18 cellular contexts compared by ENCODE assay signal in genomic region chr14:82003418-82003817, GRCh38.
DNase-seq lines count a peak whose midpoint lies in the region; ATAC-seq and TF ChIP-seq lines count a peak whose summit lies in the region.
"Had no signal": no experiment of that assay in that cellular context is flagged by ENCODE, and none has a peak within 500 bp of the region (broad histone marks: within the 10 kb centered on the region; RNA-seq: fewer than 3 reads in every experiment).

No MANE protein-coding gene starts in this region.

- no peaks in the 10 kb centered on the region for H3K9me3 ChIP-seq in right cardiac atrium (ENCODE audit: control insufficient read depth, low read length)
- H3K9me3 ChIP-seq: BE2C, Caco-2, HAP-1 had no signal

- H3K36me3 Mint-ChIP-seq in activated T-helper 17 cell treated with anti-CD3 and anti-CD28 coated beads, Interleukin-2, amount 50 U/mL, for 72 hours (ENCODE audit: low read depth), result no peaks in the 10 kb centered on the region
- H3K36me3 Mint-ChIP-seq: CD8-positive, alpha-beta memory T cell had no signal

- no peaks in the 10 kb centered on the region for H3K4me1 ChIP-seq in right cardiac atrium (ENCODE audit: control insufficient read depth, insufficient read depth, low read length)
- H3K4me1 ChIP-seq: BE2C, Caco-2, HAP-1 had no signal

- H3K9me3 Mint-ChIP-seq in activated T-helper 17 cell treated with anti-CD3 and anti-CD28 coated beads, Interleukin-2, amount 50 U/mL, for 72 hours, result peaks cover 11% of the 10 kb centered on the region

- H3K4me3 ChIP-seq in right cardiac atrium (ENCODE audit: low read length) (no peak overlapping the region), retinal pigment epithelial cell (ENCODE audit: low read length) (no peak overlapping the region)
- H3K4me3 ChIP-seq: GM12878, HAP-1 had no signal

- H3K27ac ChIP-seq in right cardiac atrium (ENCODE audit: low read length), result no peak overlapping the region

- 19% methylated on average over 1 of the region's 1 CpG for WGBS in right cardiac atrium

- intact Hi-C loops in right cardiac atrium (cut with DNase I) (no loop called here), left ventricle myocardium superior (cut with micrococcal nuclease) (no loop called here)

- H3K4me1 Mint-ChIP-seq in activated T-helper 17 cell treated with anti-CD3 and anti-CD28 coated beads, Interleukin-2, amount 50 U/mL, for 72 hours, result no peaks in the 10 kb centered on the region
- H3K4me1 Mint-ChIP-seq: CD4-positive, CD25-positive, alpha-beta regulatory T cell; CD8-positive, alpha-beta memory T cell had no signal

- H3K27me3 Mint-ChIP-seq in activated T-helper 17 cell treated with anti-CD3 and anti-CD28 coated beads, Interleukin-2, amount 50 U/mL, for 72 hours, result no peaks in the 10 kb centered on the region
- H3K27me3 Mint-ChIP-seq: CD4-positive, CD25-positive, alpha-beta regulatory T cell; CD8-positive, alpha-beta memory T cell had no signal

- ATAC-seq in right cardiac atrium (peak; percentile 51 to 95), left ventricle myocardium superior (no peak)
- ATAC-seq in activated T-helper 17 cell treated with anti-CD3 and anti-CD28 coated beads, Interleukin-2, amount 50 U/mL, for 72 hours (replicated peaks), result no peak
- ATAC-seq: GM12878 had no signal

- H3K4me3 Mint-ChIP-seq in activated T-helper 17 cell treated with anti-CD3 and anti-CD28 coated beads, Interleukin-2, amount 50 U/mL, for 72 hours, result no peak overlapping the region
- H3K4me3 Mint-ChIP-seq: CD4-positive, CD25-positive, alpha-beta regulatory T cell; CD8-positive, alpha-beta memory T cell had no signal

- DNase-seq in right cardiac atrium (no peak), left ventricle myocardium superior (no peak), NCI-H69 (lab: John Stamatoyannopoulos, UW) (peak; percentile 17), retinal pigment epithelial cell (ENCODE audit: low read depth) (peak; percentile 3), GOT3 (lab: John Stamatoyannopoulos, UW) (no peak), Kasumi-1 (lab: John Stamatoyannopoulos, UW) (no peak)
- DNase-seq: ACHN; BE2C; C1 segment of cervical spinal cord; Caco-2; CD4-positive, CD25-positive, alpha-beta regulatory T cell; CD8-positive, alpha-beta memory T cell; DMS153; DND-41; EL had no signal

- no peak for TF ChIP-seq CTCF in retinal pigment epithelial cell (conservative IDR thresholded peaks at IDR 0.05; ENCODE audit: low read depth, low read length)

- H3K27me3 ChIP-seq in right cardiac atrium (ENCODE audit: control insufficient read depth, insufficient read depth), result no peaks in the 10 kb centered on the region
- H3K27me3 ChIP-seq: BE2C had no signal

- H3K27ac Mint-ChIP-seq in activated T-helper 17 cell treated with anti-CD3 and anti-CD28 coated beads, Interleukin-2, amount 50 U/mL, for 72 hours, result no peak overlapping the region
- H3K27ac Mint-ChIP-seq: CD4-positive, CD25-positive, alpha-beta regulatory T cell; CD8-positive, alpha-beta memory T cell had no signal

Comparison
In these comparisons a context has a peak if more than half of its experiments do, and no peak if none do; other contexts are left out.
1. ATAC-seq: peak in right cardiac atrium (2 of 2); none in left ventricle myocardium superior (single experiment) and activated T-helper 17 cell treated with anti-CD3 and anti-CD28 coated beads, Interleukin-2, amount 50 U/mL, for 72 hours (single experiment).
2. DNase-seq: peak in NCI-H69 (single experiment) and retinal pigment epithelial cell (single experiment); none in right cardiac atrium (0 of 3), left ventricle myocardium superior (single experiment), GOT3 (single experiment) and Kasumi-1 (0 of 2).